In genomic region chr6:168193816-168194701, GRCh38 we compare ENCODE assay signal across 17 cellular contexts.
DNase-seq lines count a peak whose midpoint lies in the region; ATAC-seq and TF ChIP-seq lines count a peak whose summit lies in the region.
"Had no signal": no experiment of that assay in that cellular context is flagged by ENCODE, and none has a peak within 500 bp of the region (broad histone marks: within the 10 kb centered on the region; RNA-seq: fewer than 3 reads in every experiment).

No MANE protein-coding gene starts in this region.

- ATAC-seq in Right ventricle myocardium inferior (no peak), left cardiac atrium (no peak)
- ATAC-seq: gastrocnemius medialis; Panc1; stimulated activated naive B cell treated with anti-CD40 and anti-IgM and Interleukin-4, amounts not matched to agents 10 μg/mL and 1 μg/mL and 100 μg/mL, for 72 hours had no signal

- TF ChIP-seq POLR2A in testis (IDR thresholded peaks at IDR 0.05), result no peak

- H3K27ac ChIP-seq in testis, result no peak overlapping the region
- H3K27ac ChIP-seq: BLaER1, gastrocnemius medialis had no signal

- no peaks in the 10 kb centered on the region for H3K36me3 ChIP-seq in testis (ENCODE audit: low read depth, missing control alignments)
- H3K36me3 ChIP-seq in MG63, result no peaks in the 10 kb centered on the region
- H3K36me3 ChIP-seq: gastrocnemius medialis, HAP-1 had no signal

- TF ChIP-seq CTCF in epithelial cell of proximal tubule (conservative IDR thresholded peaks at IDR 0.05; ENCODE audit: low read depth, low read length) (peak; percentile 46), testis (IDR thresholded peaks at IDR 0.05) (no peak)

- H3K27me3 ChIP-seq in testis (no peaks in the 10 kb centered on the region), MG63 (no peaks in the 10 kb centered on the region)
- H3K27me3 ChIP-seq: BLaER1 had no signal

- H3K4me3 ChIP-seq in epithelial cell of proximal tubule (ENCODE audit: low read depth, low read length), result no peak overlapping the region
- no peak overlapping the region for H3K4me3 ChIP-seq in testis
- no peak overlapping the region for H3K4me3 ChIP-seq in MG63
- H3K4me3 ChIP-seq: BLaER1, gastrocnemius medialis, HAP-1 had no signal

- DNase-seq in Right ventricle myocardium inferior (ENCODE audit: missing footprints) (peak; percentile 70), left cardiac atrium (no peak), HuH-7 (ENCODE audit: low spot score) (peak; percentile 97), epithelial cell of proximal tubule (ENCODE audit: low read depth) (no peak), testis (peak; percentile 23), MG63 (no peak), mucosa of gallbladder (ENCODE audit: low spot score) (no peak), NCI-H146 treated with DMSO at 0.1 percent for 48 hours (lab: John Stamatoyannopoulos, UW; ENCODE audit: unreplicated experiment) (no peak)
- DNase-seq: activated CD4-positive, alpha-beta T cell treated with anti-CD3 and anti-CD28 coated beads, Interleukin-2, amount 50 U/mL, for 1 hour; activated effector memory CD4-positive, alpha-beta T cell treated with Interleukin-2 at 50 U/mL for 16 hours; effector CD4-positive, alpha-beta T cell; gastrocnemius medialis; NCI-H2171 treated with DMSO at 0.1 percent for 48 hours; stimulated activated naive B cell treated with anti-CD40 and anti-IgM and Interleukin-4, amounts not matched to agents 10 μg/mL and 1 μg/mL and 100 μg/mL, for 72 hours had no signal

- H3K9me3 ChIP-seq in testis (no peaks in the 10 kb centered on the region), MG63 (no peaks in the 10 kb centered on the region)
- H3K9me3 ChIP-seq: BLaER1, gastrocnemius medialis, HAP-1 had no signal

- H3K4me1 ChIP-seq in testis, result no peaks in the 10 kb centered on the region
- H3K4me1 ChIP-seq: gastrocnemius medialis, HAP-1 had no signal

- WGBS in testis, 2 donors, result 56 to 73% methylated on average over 26 to 42 of the region's 42 CpGs

- intact Hi-C loops in Right ventricle myocardium inferior (cut with DNase I) (no loop called here), left cardiac atrium (cut with DNase I) (no loop called here), testis (cut with DNase I; ENCODE audit: low total_unique reads) (no loop called here)

Comparison
In these comparisons a context has a peak if more than half of its experiments do, and no peak if none do; other contexts are left out.
1. DNase-seq: peak in Right ventricle myocardium inferior (single experiment), HuH-7 (single experiment) and testis (single experiment); none in left cardiac atrium (single experiment), epithelial cell of proximal tubule (single experiment), MG63 (single experiment), mucosa of gallbladder (single experiment) and NCI-H146 treated with DMSO at 0.1 percent for 48 hours (single experiment).